In genomic region chr11:88288560-88288959, GRCh38 we compare ENCODE assay signal across 19 cellular contexts.
"Had no signal": no experiment of that assay in that cellular context is flagged by ENCODE, and none has a peak within 500 bp of the region (broad histone marks: within the 10 kb centered on the region; RNA-seq: fewer than 3 reads in every experiment).

No MANE protein-coding gene starts in this region.

- H3K27ac ChIP-seq: brain microvascular endothelial cell, dorsolateral prefrontal cortex, left lung, sigmoid colon, suprapubic skin had no signal

- H3K4me3 Mint-ChIP-seq: activated CD8-positive, alpha-beta memory T cell treated with anti-CD3 and anti-CD28 coated beads, Interleukin-2, amount 10 ng/mL, durations not matched to agents 7 days and 5 days; activated naive CD8-positive, alpha-beta T cell; activated T-cell treated with anti-CD3 and anti-CD28 coated beads, Interleukin-2, amount 50 U/mL, for 4 hours had no signal

- H3K4me3 ChIP-seq: dorsolateral prefrontal cortex, left lung, mucosa of descending colon, sigmoid colon, suprapubic skin had no signal

- ATAC-seq: activated CD8-positive, alpha-beta memory T cell treated with anti-CD3 and anti-CD28 coated beads, Interleukin-2, amount 10 ng/mL, durations not matched to agents 7 days and 5 days; activated T-cell treated with anti-CD3 and anti-CD28 coated beads, Interleukin-2, amount 50 U/mL, for 4 hours; esophagus mucosa; left lung; mucosa of descending colon had no signal

- H3K9me3 ChIP-seq: left lung, mucosa of descending colon, sigmoid colon, suprapubic skin had no signal

- H3K27me3 ChIP-seq: brain microvascular endothelial cell, dorsolateral prefrontal cortex, left lung, sigmoid colon, suprapubic skin had no signal

- H3K36me3 ChIP-seq: brain microvascular endothelial cell, sigmoid colon, suprapubic skin had no signal

- DNase-seq: activated CD4-positive, alpha-beta T cell treated with anti-CD3 and anti-CD28 coated beads, Interleukin-2, amount 50 U/mL, for 4 hours; activated CD4-positive, CD25-positive, alpha-beta regulatory T cell treated with anti-CD3 and anti-CD28 coated beads, Interleukin-2, amount 50 U/mL, for 72 hours; activated CD8-positive, alpha-beta memory T cell treated with anti-CD3 and anti-CD28 coated beads, Interleukin-2, amount 10 ng/mL, durations not matched to agents 7 days and 5 days; activated gamma-delta T cell; activated T-cell treated with anti-CD3 and anti-CD28 coated beads, Interleukin-2, amount 50 U/mL, for 4 hours; amygdala; brain microvascular endothelial cell; dorsolateral prefrontal cortex; foreskin fibroblast; head of caudate nucleus; left lung; mucosa of descending colon; sigmoid colon; stimulated activated CD4-positive, alpha-beta T cell treated with anti-CD3 and anti-CD28 coated beads, Interleukin-12 subunit alpha, Interleukin-12 subunit beta, amount 100 ng/mL, for 4 hours; stimulated activated naive CD4-positive, alpha-beta T cell treated with Interleukin-2 at 50 U/mL for 16 hours; T-helper 9 cell had no signal

- H3K27me3 Mint-ChIP-seq: activated CD8-positive, alpha-beta memory T cell treated with anti-CD3 and anti-CD28 coated beads, Interleukin-2, amount 10 ng/mL, durations not matched to agents 7 days and 5 days; activated naive CD8-positive, alpha-beta T cell had no signal

- H3K27ac Mint-ChIP-seq: activated CD8-positive, alpha-beta memory T cell treated with anti-CD3 and anti-CD28 coated beads, Interleukin-2, amount 10 ng/mL, durations not matched to agents 7 days and 5 days; activated naive CD8-positive, alpha-beta T cell had no signal

- H3K4me1 ChIP-seq: left lung had no signal
